ENCODE assay signal across 36 cellular contexts in genomic region chr4:56850910-56851309, GRCh38. TPM values are rescaled to one million over a fixed set of nuclear protein-coding genes. Genes with fewer than 3 reads are reported as not detected.
"Had no signal": no experiment of that assay in that cellular context is flagged by ENCODE, and none has a peak within 500 bp of the region (broad histone marks: within the 10 kb centered on the region; RNA-seq: fewer than 3 reads in every experiment).

No MANE protein-coding gene starts in this region.

- H3K9me3 ChIP-seq: adrenal gland, ascending aorta, body of pancreas, breast epithelium had no signal

- H3K27ac ChIP-seq: adrenal gland, ascending aorta, body of pancreas, brain microvascular endothelial cell, breast epithelium, cardiac muscle cell had no signal

- DNase-seq: activated effector memory CD4-positive, alpha-beta T cell treated with anti-CD3 and anti-CD28 coated beads, Interleukin-2, amount 50 U/mL, for 16 hours; activated effector memory CD4-positive, alpha-beta T cell treated with Interleukin-2 at 50 U/mL for 16 hours; activated gamma-delta T cell; activated gamma-delta T cell treated with Interleukin-2 at 50 U/mL for 16 hours; activated naive CD4-positive, alpha-beta T cell; activated naive CD4-positive, alpha-beta T cell treated with anti-CD3 and anti-CD28 coated beads for 36 hours; activated naive CD4-positive, alpha-beta T cell treated with anti-CD3 and anti-CD28 coated beads, Interleukin-2, amount 10 ng/mL, durations not matched to agents 7 days and 5 days; activated naive CD4-positive, alpha-beta T cell treated with anti-CD3 and anti-CD28 coated beads, Interleukin-2, amount 50 U/mL, for 16 hours; activated naive CD4-positive, alpha-beta T cell treated with Interleukin-2 at 50 U/mL for 16 hours; activated naive CD8-positive, alpha-beta T cell treated with anti-CD3 and anti-CD28 coated beads for 36 hours; activated naive CD8-positive, alpha-beta T cell treated with anti-CD3 and anti-CD28 coated beads, Interleukin-2, amount 10 ng/mL, durations not matched to agents 7 days and 5 days; activated naive CD8-positive, alpha-beta T cell treated with anti-CD3 and anti-CD28 coated beads, Interleukin-2, amount 50 U/mL, for 24 hours; activated T-cell treated with anti-CD3 and anti-CD28 coated beads, Interleukin-2, amount 50 U/mL, for 24 hours; activated T-cell treated with anti-CD3 and anti-CD28 coated beads, Interleukin-2, amount 50 U/mL, for 4 hours; activated T-cell treated with anti-CD3 and anti-CD28 coated beads, Interleukin-2, amount 50 U/mL, for 48 hours; activated T-cell treated with anti-CD3 and anti-CD28 coated beads, Interleukin-2, amount 50 U/mL, for 72 hours; adrenal gland; amniotic stem cell; amygdala; anterior cingulate cortex; aorta; body of pancreas; brain microvascular endothelial cell; caudate nucleus; central memory CD4-positive, alpha-beta T cell; cerebellar nuclear complex had no signal

- H3K27me3 ChIP-seq: adrenal gland, ascending aorta, body of pancreas, brain microvascular endothelial cell, breast epithelium, cardiac muscle cell had no signal

- H3K36me3 ChIP-seq: adrenal gland, ascending aorta, brain microvascular endothelial cell, breast epithelium, cardiac muscle cell had no signal

- H3K4me1 ChIP-seq: adrenal gland, ascending aorta, body of pancreas, breast epithelium had no signal

- H3K4me3 ChIP-seq: adrenal gland, ascending aorta, body of pancreas, breast epithelium, cardiac muscle cell had no signal

RNA-seq across cellular contexts. Expression of gene SPINK2, which starts 29.4 kb away (rescaled TPM):
- total RNA-seq: activated T-cell treated with anti-CD3 and anti-CD28 coated beads, Interleukin-2, amount 50 U/mL, for 72 hours; activated T-helper 1 cell treated with anti-CD3 and anti-CD28 coated beads, Interleukin-12 subunit alpha, Interleukin-12 subunit beta, Interleukin-2, Interleukin-4 antibody, amounts not matched to agents 30 ng/mL and 10 ng/mL and 1 ng/mL, durations not matched to agents 14 hours and 24 hours and 36 hours; activated T-helper 17 cell treated with anti-CD3 and anti-CD28 coated beads, Interleukin-2, amount 50 U/mL, for 72 hours; adrenal gland; aorta; ascending aorta; astrocyte; body of pancreas; bronchial epithelial cell; cardiac muscle cell; cardiac septum; cerebellum; chondrocyte had no signal
- polyA plus RNA-seq: adrenal gland, cardiac muscle cell had no signal
